9 cellular contexts compared by ENCODE assay signal in the genomic region with DNA sequence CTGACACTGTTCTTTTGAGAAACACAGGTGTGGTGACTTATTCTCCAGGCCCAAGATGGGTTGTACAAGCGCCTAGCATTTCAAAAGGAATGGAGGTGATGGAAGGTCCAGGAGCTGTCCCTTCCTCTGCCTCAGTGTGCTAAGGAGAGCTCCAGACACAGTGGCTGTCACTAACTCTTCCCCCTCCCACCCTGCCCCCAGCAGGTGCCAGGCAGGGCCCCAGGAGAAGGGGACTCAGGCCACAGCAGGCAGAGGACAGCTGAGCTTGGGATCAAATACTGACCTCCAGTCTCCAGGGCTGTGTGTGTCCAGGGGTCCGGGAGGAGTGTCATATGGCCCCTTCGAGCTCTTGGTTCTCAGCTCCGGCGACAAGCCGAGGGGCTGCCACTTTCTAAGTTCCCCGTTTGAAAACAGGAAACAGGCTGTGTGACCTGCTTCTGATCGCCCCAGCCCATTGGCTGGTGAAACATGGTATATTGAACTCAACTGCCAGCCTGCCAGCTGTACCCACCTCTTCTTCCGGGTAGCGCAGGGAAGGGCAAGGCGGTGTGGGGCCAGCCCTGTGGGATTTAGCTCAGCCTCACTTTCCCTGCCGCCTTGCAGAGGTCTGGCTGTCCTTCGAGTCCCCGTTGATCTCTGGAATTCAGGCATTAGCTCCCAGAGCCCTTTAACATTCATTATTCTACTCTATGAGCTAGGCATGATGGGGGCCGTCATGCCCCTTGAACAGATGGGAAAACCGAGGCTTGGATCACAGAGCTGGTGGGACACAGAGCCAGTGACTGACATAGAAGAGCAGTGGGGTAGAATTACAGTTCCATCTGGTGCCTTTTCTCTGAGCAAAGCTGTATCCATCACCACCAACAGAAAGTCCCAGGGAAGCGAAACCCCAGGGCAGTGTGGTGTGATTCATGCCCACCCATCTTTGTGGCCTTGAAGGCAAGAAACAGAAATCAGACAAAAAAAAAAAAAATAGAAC.
DNase-seq lines count a peak whose midpoint lies in the region; ATAC-seq and TF ChIP-seq lines count a peak whose summit lies in the region.
"Had no signal": no experiment of that assay in that cellular context is flagged by ENCODE, and none has a peak within 500 bp of the region (broad histone marks: within the 10 kb centered on the region; RNA-seq: fewer than 3 reads in every experiment).

A gene with protein sequence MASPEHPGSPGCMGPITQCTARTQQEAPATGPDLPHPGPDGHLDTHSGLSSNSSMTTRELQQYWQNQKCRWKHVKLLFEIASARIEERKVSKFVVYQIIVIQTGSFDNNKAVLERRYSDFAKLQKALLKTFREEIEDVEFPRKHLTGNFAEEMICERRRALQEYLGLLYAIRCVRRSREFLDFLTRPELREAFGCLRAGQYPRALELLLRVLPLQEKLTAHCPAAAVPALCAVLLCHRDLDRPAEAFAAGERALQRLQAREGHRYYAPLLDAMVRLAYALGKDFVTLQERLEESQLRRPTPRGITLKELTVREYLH (minus strand): TSS at position 406 of the 979 bp plus-strand sequence. CDS start 3,786 bp downstream, outside the sequence.

- TF ChIP-seq CTCF in coronary artery (IDR thresholded peaks at IDR 0.05), result no peak

- DNase-seq in T-helper 2 cell, result peak in 4 of 5 experiments; percentile 26 to 92 (median 64)
- DNase-seq in coronary artery (ENCODE audit: low spot score), result no peak
- DNase-seq in stimulated activated CD4-positive, alpha-beta T cell treated with anti-CD3 and anti-CD28 coated beads, Interleukin-15, amount 100 ng/mL, for 24 hours, result peak; percentile 73
- no peak for DNase-seq in NCI-H2227 (lab: John Stamatoyannopoulos, UW; ENCODE audit: unreplicated experiment)
- DNase-seq in NCI-H187 (lab: John Stamatoyannopoulos, UW), result no peak
- no peak for DNase-seq in HuH-7.5 (ENCODE audit: low spot score)
- DNase-seq: IMR-90 had no signal

- peak within 1 kb of the TSS; percentile 57 for H3K4me3 ChIP-seq in coronary artery

- peak; percentile 55 for ATAC-seq in GM18861 (IDR thresholded peaks at IDR 0.05; ENCODE audit: unreplicated experiment)
- peak; percentile 38 for ATAC-seq in HG03039 (IDR thresholded peaks at IDR 0.05; ENCODE audit: unreplicated experiment)

- peak within 1 kb of the TSS in 1 of 2 donors; percentile 55 for H3K27ac ChIP-seq in coronary artery

Comparison
In these comparisons a context has a peak if more than half of its experiments do, and no peak if none do; other contexts are left out.
1. DNase-seq: peak in T-helper 2 cell (4 of 5) and stimulated activated CD4-positive, alpha-beta T cell treated with anti-CD3 and anti-CD28 coated beads, Interleukin-15, amount 100 ng/mL, for 24 hours (single experiment); none in coronary artery (single experiment), NCI-H2227 (single experiment), NCI-H187 (0 of 2) and HuH-7.5 (single experiment).